6 cellular contexts compared by ENCODE assay signal in the genomic region with DNA sequence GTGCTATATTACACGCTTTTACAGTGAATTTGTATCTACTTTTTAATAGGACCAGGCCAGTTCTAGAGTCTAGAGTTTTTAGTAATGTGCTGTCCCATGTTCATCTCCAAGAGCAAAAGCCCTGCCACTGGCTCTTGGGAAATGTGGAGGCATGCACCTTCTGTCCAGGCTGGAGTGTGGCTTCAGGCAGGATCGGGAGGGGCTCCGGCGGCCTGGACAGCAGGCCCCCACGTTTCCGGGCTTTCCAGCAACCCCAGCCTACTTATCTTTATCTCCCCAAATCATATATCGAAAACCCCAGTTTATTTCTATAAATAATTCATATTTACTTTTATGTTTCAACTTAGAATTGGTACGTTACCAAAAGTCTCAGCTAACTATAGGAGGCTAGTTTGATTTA.
"Had no signal": no experiment of that assay in that cellular context is flagged by ENCODE, and none has a peak within 500 bp of the region (broad histone marks: within the 10 kb centered on the region; RNA-seq: fewer than 3 reads in every experiment).

No MANE protein-coding gene starts in this region.

- H3K36me3 Mint-ChIP-seq: IgD-negative memory B cell had no signal

- ATAC-seq: HepG2, K562 had no signal

- DNase-seq: IMR-90, KBM-7 had no signal

- H3K27ac ChIP-seq: HL-60 had no signal

- H3K27me3 Mint-ChIP-seq: IgD-negative memory B cell had no signal

- H3K9me3 Mint-ChIP-seq: IgD-negative memory B cell had no signal

- H3K27ac Mint-ChIP-seq: IgD-negative memory B cell had no signal

- H3K4me3 ChIP-seq: K562 had no signal

- H3K4me3 Mint-ChIP-seq: IgD-negative memory B cell had no signal
